In the genomic region with DNA sequence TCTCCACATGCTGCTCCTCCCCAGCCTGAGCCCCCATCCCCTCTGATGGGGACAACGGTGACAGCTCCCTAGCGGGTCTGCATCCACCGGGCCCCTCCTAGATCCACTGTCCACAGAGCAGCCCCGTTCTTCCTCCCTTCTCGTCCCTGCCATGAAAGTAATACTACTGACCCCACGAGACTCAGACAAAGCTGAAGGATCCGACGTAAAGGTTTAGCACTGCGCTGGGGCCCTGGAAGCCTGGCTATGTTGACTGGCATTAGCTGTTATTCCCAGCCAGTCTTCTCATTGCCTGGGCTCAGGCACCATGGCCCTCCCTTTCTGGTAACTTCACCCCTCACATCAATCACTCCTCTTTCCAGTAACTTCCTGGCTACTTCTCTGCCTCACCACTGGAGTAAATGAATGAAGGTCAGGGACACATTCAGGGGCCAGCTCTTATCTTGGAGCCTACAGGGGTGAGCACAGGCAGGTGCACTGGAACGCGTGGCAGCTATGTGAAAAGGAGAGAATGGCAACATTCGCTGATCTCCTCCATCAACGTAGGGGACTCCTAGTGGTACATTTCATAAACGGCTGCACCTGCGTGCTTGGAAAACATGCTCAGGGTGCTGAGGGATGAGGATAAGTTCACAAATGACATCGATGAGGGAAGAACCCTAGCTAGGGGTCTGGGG, we compare ENCODE assay signal across 12 cellular contexts. TPM values are rescaled to one million over a fixed set of nuclear protein-coding genes. Genes with fewer than 3 reads are reported as not detected.
DNase-seq lines count a peak whose midpoint lies in the region; ATAC-seq and TF ChIP-seq lines count a peak whose summit lies in the region.
"Had no signal": no experiment of that assay in that cellular context is flagged by ENCODE, and none has a peak within 500 bp of the region (broad histone marks: within the 10 kb centered on the region; RNA-seq: fewer than 3 reads in every experiment).

No MANE protein-coding gene starts in this region.

- TF ChIP-seq CTCF in choroid plexus epithelial cell (conservative IDR thresholded peaks at IDR 0.05; ENCODE audit: low read depth, low read length): peak; percentile 38
- TF ChIP-seq CTCF in nephron (IDR thresholded peaks at IDR 0.05; ENCODE audit: unreplicated experiment in 3 of 3): no peak

- peak; percentile 73 for DNase-seq in G401 (ENCODE audit: low spot score)
- DNase-seq in NCI-H1694 (lab: John Stamatoyannopoulos, UW): peak; percentile 22
- DNase-seq in choroid plexus epithelial cell (ENCODE audit: low read depth): no peak
- no peak for DNase-seq in NCI-H1930 (lab: John Stamatoyannopoulos, UW)
- no peak for DNase-seq in T-helper 9 cell
- DNase-seq: GDM1, NCI-H2029, NCI-H748 treated with DMSO at 0.1 percent for 48 hours had no signal

- H3K27ac Mint-ChIP-seq in nephron: peak overlapping the region; percentile 1 to 18 (median 17)
- H3K27ac Mint-ChIP-seq: T-helper 17 cell had no signal

- no peaks in the 10 kb centered on the region for H3K27me3 Mint-ChIP-seq in nephron (ENCODE audit: low read depth)
- H3K27me3 Mint-ChIP-seq: T-helper 17 cell had no signal

- H3K36me3 Mint-ChIP-seq in nephron (ENCODE audit: low read depth): peaks cover 21% of the 10 kb centered on the region

- no peak overlapping the region for H3K4me3 Mint-ChIP-seq in nephron
- H3K4me3 Mint-ChIP-seq: T-helper 17 cell had no signal

- no peak overlapping the region for H3K4me3 ChIP-seq in choroid plexus epithelial cell (ENCODE audit: low read depth, low read length)

- ATAC-seq in GM21381 (IDR thresholded peaks at IDR 0.05; ENCODE audit: unreplicated experiment) (no peak), HG03378 (IDR thresholded peaks at IDR 0.05; ENCODE audit: unreplicated experiment) (no peak)

- H3K9me3 Mint-ChIP-seq in nephron: no peaks in the 10 kb centered on the region

- peaks cover 52% of the 10 kb centered on the region for H3K4me1 Mint-ChIP-seq in nephron

- in situ Hi-C loops in G401 (cut with HindIII; ENCODE audit: low sequenced_read_pairs): no loop called here

RNA-seq across cellular contexts. Expression of a gene that starts 30.5 kb away (rescaled TPM):
- 66.8 and 69.2 TPM in 2 replicates for total RNA-seq in G401 (2014; rRNA removed; shearing (Covaris generic))

Comparison
In these comparisons a context has a peak if more than half of its experiments do, and no peak if none do; other contexts are left out.
1. DNase-seq: peak in G401 (single experiment) and NCI-H1694 (single experiment); none in choroid plexus epithelial cell (single experiment), NCI-H1930 (0 of 2) and T-helper 9 cell (single experiment).